In the genomic region with DNA sequence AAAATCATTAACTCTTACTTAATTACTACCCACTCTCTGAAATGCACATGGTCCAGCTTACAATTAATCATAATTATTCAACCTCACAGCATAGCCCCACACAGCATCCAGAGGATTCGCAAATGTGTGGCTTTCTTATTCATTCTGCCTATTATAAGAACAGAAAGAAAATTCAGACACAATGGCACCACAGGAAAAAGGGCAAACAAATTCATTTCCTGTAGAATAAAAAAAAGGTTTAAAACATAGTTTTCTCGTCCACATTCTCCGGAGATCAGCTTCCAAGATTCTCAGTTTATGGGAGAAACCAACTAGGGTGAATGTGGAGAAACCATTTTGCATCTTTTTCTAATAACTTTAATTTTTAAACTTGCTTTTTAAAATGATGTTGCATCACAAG, we compare ENCODE assay signal across 17 cellular contexts.
DNase-seq lines count a peak whose midpoint lies in the region; ATAC-seq lines count a peak whose summit lies in the region.
"Had no signal": no experiment of that assay in that cellular context is flagged by ENCODE, and none has a peak within 500 bp of the region (broad histone marks: within the 10 kb centered on the region; RNA-seq: fewer than 3 reads in every experiment).

No MANE protein-coding gene starts in this region.

- CTCF ChIA-PET in naive thymus-derived CD4-positive, alpha-beta T cell (lab: Charles Lee): interaction anchor here (0.7 kb wide), 1 partner anchor 11 kb away, joined by 3 read pairs; no protein-coding TSS in a partner anchor

- peaks cover 0 to 15% (median 9%) of the 10 kb centered on the region in 5 donors for H3K27me3 Mint-ChIP-seq in naive thymus-derived CD4-positive, alpha-beta T cell

- H3K4me3 ChIP-seq in HUES6 (ENCODE audit: low read depth, low read length) (no peak overlapping the region), SK-N-MC (peak overlapping the region; percentile 61)
- no peak overlapping the region for H3K4me3 ChIP-seq in naive thymus-derived CD4-positive, alpha-beta T cell (ENCODE audit: low read length)
- H3K4me3 ChIP-seq: BLaER1 treated with 17β-estradiol and CSF1 and Interleukin-3, amounts not matched to agents 10 nM and 100 nM; K562 had no signal

- H3K9ac ChIP-seq in HUES6 (ENCODE audit: low read length): no peak overlapping the region
- no peak overlapping the region for H3K9ac ChIP-seq in SK-N-MC (ENCODE audit: insufficient read length)
- H3K9ac ChIP-seq: BLaER1 treated with 17β-estradiol and CSF1 and Interleukin-3, amounts not matched to agents 10 nM and 100 nM had no signal

- intact Hi-C loops in naive thymus-derived CD4-positive, alpha-beta T cell (cut with micrococcal nuclease): no loop called here

- DNase-seq in NCI-H2081 (lab: John Stamatoyannopoulos, UW): peak; percentile 5 to 17
- no peak for DNase-seq in NCI-H2081 treated with DMSO at 0.1 percent for 48 hours (lab: John Stamatoyannopoulos, UW)
- peak; percentile 39 for DNase-seq in SK-N-MC (ENCODE audit: low read depth, low spot score)
- DNase-seq in stimulated activated naive CD8-positive, alpha-beta T cell treated with anti-CD3 and anti-CD28 coated beads, Interleukin-15, Interleukin-2, amounts not matched to agents 100 U/mL and 50 U/mL, for 24 hours: no peak
- DNase-seq in NCI-H1436 treated with DMSO at 0.1 percent for 48 hours (lab: John Stamatoyannopoulos, UW): no peak
- DNase-seq in naive thymus-derived CD4-positive, alpha-beta T cell: no peak
- DNase-seq: ACHN; Calu3; CD4-positive, CD25-positive, alpha-beta regulatory T cell; DMS 273 treated with DMSO at 0.1 percent for 48 hours; DMS79; EL; Karpas-422 had no signal

- H3K27ac ChIP-seq in HUES6 (ENCODE audit: low read depth, low read length) (peak overlapping the region; percentile 43; the same call in 1 of the 2 replicates), SK-N-MC (peak overlapping the region; percentile 69)
- no peak overlapping the region for H3K27ac ChIP-seq in naive thymus-derived CD4-positive, alpha-beta T cell (ENCODE audit: low read depth, low read length)
- H3K27ac ChIP-seq: 22Rv1; BLaER1 treated with 17β-estradiol and CSF1 and Interleukin-3, amounts not matched to agents 10 nM and 100 nM had no signal

- no peaks in the 10 kb centered on the region for H3K27me3 ChIP-seq in HUES6 (ENCODE audit: control insufficient read depth, insufficient read depth, low read length)
- H3K27me3 ChIP-seq in naive thymus-derived CD4-positive, alpha-beta T cell (ENCODE audit: control insufficient read depth in 2 of 2, insufficient read depth in 2 of 2, low read length in 2 of 2): no peaks in the 10 kb centered on the region
- H3K27me3 ChIP-seq: BLaER1 treated with 17β-estradiol and CSF1 and Interleukin-3, amounts not matched to agents 10 nM and 100 nM had no signal

- H3K4me1 Mint-ChIP-seq in naive thymus-derived CD4-positive, alpha-beta T cell: no peaks in the 10 kb centered on the region
- H3K4me1 Mint-ChIP-seq: CD4-positive, CD25-positive, alpha-beta regulatory T cell had no signal

- H3K4me1 ChIP-seq in HUES6 (ENCODE audit: control insufficient read depth, insufficient read depth, low read length): peaks cover 15% of the 10 kb centered on the region; the same call in 1 of the 2 replicates
- no peaks in the 10 kb centered on the region for H3K4me1 ChIP-seq in naive thymus-derived CD4-positive, alpha-beta T cell (ENCODE audit: control insufficient read depth in 2 of 2, insufficient read depth in 2 of 2, low read length in 2 of 2)

- H3K36me3 Mint-ChIP-seq in naive thymus-derived CD4-positive, alpha-beta T cell: no peaks in the 10 kb centered on the region
- H3K36me3 Mint-ChIP-seq: CD4-positive, CD25-positive, alpha-beta regulatory T cell had no signal

- H3K9me3 Mint-ChIP-seq in naive thymus-derived CD4-positive, alpha-beta T cell: no peaks in the 10 kb centered on the region

- ATAC-seq in stimulated activated naive CD8-positive, alpha-beta T cell treated with anti-CD3 and anti-CD28 coated beads, Interleukin-15, Interleukin-2, amounts not matched to agents 100 U/mL and 50 U/mL, for 24 hours: no peak
- no peak for ATAC-seq in naive thymus-derived CD4-positive, alpha-beta T cell
- ATAC-seq: K562 had no signal

- H3K4me3 Mint-ChIP-seq in naive thymus-derived CD4-positive, alpha-beta T cell: no peak overlapping the region
- H3K4me3 Mint-ChIP-seq: CD4-positive, CD25-positive, alpha-beta regulatory T cell had no signal

- H3K36me3 ChIP-seq in HUES6 (ENCODE audit: control insufficient read depth, insufficient read depth, low read length) (no peaks in the 10 kb centered on the region), SK-N-MC (ENCODE audit: insufficient read depth, low read length) (no peaks in the 10 kb centered on the region)
- H3K36me3 ChIP-seq in naive thymus-derived CD4-positive, alpha-beta T cell (ENCODE audit: control insufficient read depth in 2 of 3, insufficient read depth in 3 of 3, low read length in 3 of 3): no peaks in the 10 kb centered on the region
- H3K36me3 ChIP-seq: BLaER1 treated with 17β-estradiol and CSF1 and Interleukin-3, amounts not matched to agents 10 nM and 100 nM had no signal

- H3K9me3 ChIP-seq in HUES6 (ENCODE audit: control insufficient read depth, insufficient read depth, low read depth, low read length): no peaks in the 10 kb centered on the region
- H3K9me3 ChIP-seq in SK-N-MC (ENCODE audit: low read depth, low read length): no peaks in the 10 kb centered on the region
- no peaks in the 10 kb centered on the region for H3K9me3 ChIP-seq in naive thymus-derived CD4-positive, alpha-beta T cell (ENCODE audit: control insufficient read depth in 2 of 3, low read length in 3 of 3)

- no peak overlapping the region for H3K27ac Mint-ChIP-seq in naive thymus-derived CD4-positive, alpha-beta T cell
- H3K27ac Mint-ChIP-seq: CD4-positive, CD25-positive, alpha-beta regulatory T cell had no signal

- POLR2A ChIA-PET in naive thymus-derived CD4-positive, alpha-beta T cell (lab: Charles Lee): interaction anchor here (0.6 kb wide), 1 partner anchor 18 kb away, joined by 8 read pairs; no protein-coding TSS in a partner anchor

Comparison
In these comparisons a context has a peak if more than half of its experiments do, and no peak if none do; other contexts are left out.
1. DNase-seq: peak in NCI-H2081 (2 of 2) and SK-N-MC (single experiment); none in NCI-H2081 treated with DMSO at 0.1 percent for 48 hours (single experiment), stimulated activated naive CD8-positive, alpha-beta T cell treated with anti-CD3 and anti-CD28 coated beads, Interleukin-15, Interleukin-2, amounts not matched to agents 100 U/mL and 50 U/mL, for 24 hours (single experiment), NCI-H1436 treated with DMSO at 0.1 percent for 48 hours (single experiment) and naive thymus-derived CD4-positive, alpha-beta T cell (0 of 9).